In the genomic region with DNA sequence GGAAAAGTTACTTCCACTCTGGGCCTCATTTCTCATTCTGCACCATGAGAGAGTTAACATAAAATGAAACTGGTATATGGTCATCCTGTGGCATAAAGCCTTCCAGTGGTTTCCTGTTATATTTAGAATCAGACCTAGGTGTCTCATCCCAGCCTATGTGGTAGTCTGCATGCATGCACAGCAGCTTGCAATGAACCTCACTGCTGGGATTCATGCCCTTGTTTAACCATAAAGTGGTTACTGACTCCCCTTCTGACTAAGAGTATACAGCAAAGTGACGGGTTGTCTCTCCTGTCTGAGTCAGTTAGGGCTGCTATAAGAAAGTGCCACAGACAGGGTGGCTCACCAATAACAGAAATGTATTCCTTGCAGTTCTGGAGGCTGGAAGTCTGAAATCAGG, we compare ENCODE assay signal across 12 cellular contexts. TPM values are rescaled to one million over a fixed set of nuclear protein-coding genes. Genes with fewer than 3 reads are reported as not detected.
A peak's percentile ranks its signal among the peaks of the same experiment; 100 is the strongest.
DNase-seq lines count a peak whose midpoint lies in the region; ATAC-seq and TF ChIP-seq lines count a peak whose summit lies in the region.
"Had no signal": no experiment of that assay in that cellular context is flagged by ENCODE, and none has a peak within 500 bp of the region (broad histone marks: within the 10 kb centered on the region; RNA-seq: fewer than 3 reads in every experiment).

No MANE protein-coding gene starts in this region.

- no peaks in the 10 kb centered on the region for H3K36me3 Mint-ChIP-seq in endodermal cell (ENCODE audit: low read depth)

- H3K36me3 ChIP-seq in endodermal cell (ENCODE audit: control insufficient read depth, insufficient read depth, low read length) (no peaks in the 10 kb centered on the region), gastrocnemius medialis (no peaks in the 10 kb centered on the region), trophoblast cell (ENCODE audit: control insufficient read depth in 1 of 2, insufficient read depth in 2 of 2, low read length in 2 of 2) (no peaks in the 10 kb centered on the region)
- H3K36me3 ChIP-seq: cardiac muscle cell had no signal

- DNase-seq in HT1080 (ENCODE audit: low read depth) = peak; percentile 83
- peak; percentile 23 for DNase-seq in endodermal cell
- no peak for DNase-seq in gastrocnemius medialis
- DNase-seq in trophoblast cell = no peak
- no peak for DNase-seq in posterior vena cava (ENCODE audit: low spot score)
- DNase-seq: DMS79 treated with DMSO at 0.1 percent for 48 hours had no signal

- H3K79me2 ChIP-seq in trophoblast cell (ENCODE audit: control insufficient read depth, insufficient read depth, low read length, poor library complexity) = no peaks in the 10 kb centered on the region
- H3K79me2 ChIP-seq: parathyroid adenoma had no signal

- no peak for TF ChIP-seq POLR2A in gastrocnemius medialis (IDR thresholded peaks at IDR 0.05)

- no peak for TF ChIP-seq CTCF in endodermal cell (conservative IDR thresholded peaks at IDR 0.05)
- TF ChIP-seq CTCF in gastrocnemius medialis (IDR thresholded peaks at IDR 0.05 in 4 of 5, conservative IDR thresholded peaks at IDR 0.05 in 1 of 5) = no peak

- H3K18ac ChIP-seq in trophoblast cell (ENCODE audit: low read length) = no peak overlapping the region

- H3K27me3 Mint-ChIP-seq in endodermal cell (ENCODE audit: insufficient read depth) = peaks cover 13% of the 10 kb centered on the region

- no peak overlapping the region for H4K8ac ChIP-seq in trophoblast cell (ENCODE audit: low read depth, low read length)

- no peak overlapping the region for H3K23ac ChIP-seq in trophoblast cell (ENCODE audit: low read length)

- no peak overlapping the region for H2AK5ac ChIP-seq in trophoblast cell (ENCODE audit: low read length)

- intact Hi-C loops in gastrocnemius medialis (cut with DNase I; ENCODE audit: low total_unique reads) = loop anchor here (5.0 kb wide), 1 partner anchor 540 kb away; no protein-coding TSS in a partner anchor
- intact Hi-C loops in posterior vena cava (cut with DNase I) = loop anchor here (5.0 to 10.0 kb wide), 2 partner anchors 535 to 542 kb away; partner anchors contain the start of gene ZNF782 (in 1 of the 2)

- H3K79me1 ChIP-seq in trophoblast cell (ENCODE audit: low read length) = no peaks in the 10 kb centered on the region

- H3K9ac ChIP-seq in endodermal cell (ENCODE audit: extremely low read depth, low read length, poor library complexity, severe bottlenecking) = no peak overlapping the region
- no peak overlapping the region for H3K9ac ChIP-seq in trophoblast cell (ENCODE audit: low read length)
- H3K9ac ChIP-seq: parathyroid adenoma had no signal

- H3K4me3 ChIP-seq in endodermal cell (ENCODE audit: low read length) (no peak overlapping the region), gastrocnemius medialis (no peak overlapping the region), trophoblast cell (ENCODE audit: low read depth, low read length) (no peak overlapping the region)
- H3K4me3 ChIP-seq: cardiac muscle cell, K562 had no signal

- H3K27ac Mint-ChIP-seq in endodermal cell = no peak overlapping the region

- ATAC-seq in GM18508 (IDR thresholded peaks at IDR 0.05; ENCODE audit: insufficient read depth, unreplicated experiment) (peak; percentile 57), GM21360 (IDR thresholded peaks at IDR 0.05; ENCODE audit: unreplicated experiment) (peak; percentile 39), gastrocnemius medialis (no peak), HG02970 (IDR thresholded peaks at IDR 0.05; ENCODE audit: low FRiP score, unreplicated experiment) (no peak)
- ATAC-seq: K562 had no signal

- no peak overlapping the region for H3K4me3 Mint-ChIP-seq in endodermal cell

- no peaks in the 10 kb centered on the region for H3K27me3 ChIP-seq in endodermal cell (ENCODE audit: control insufficient read depth, insufficient read depth, low read length, poor library complexity, severe bottlenecking)
- no peaks in the 10 kb centered on the region for H3K27me3 ChIP-seq in gastrocnemius medialis
- H3K27me3 ChIP-seq in trophoblast cell (ENCODE audit: insufficient read depth, low read length) = no peaks in the 10 kb centered on the region
- H3K27me3 ChIP-seq: cardiac muscle cell had no signal

- H2BK12ac ChIP-seq in trophoblast cell (ENCODE audit: low read length) = no peak overlapping the region

- in situ Hi-C loops in gastrocnemius medialis (cut with MboI; ENCODE audit: low sequenced_read_pairs in 4 of 4) = loop anchor here in 2 of 4 donors (10.0 to 25.0 kb wide), 2 partner anchors 532 to 535 kb away; partner anchors contain the start of gene ZNF782 (in 1 of the 2)

- H3K27ac ChIP-seq in endodermal cell (ENCODE audit: low read depth, low read length) (no peak overlapping the region), gastrocnemius medialis (no peak overlapping the region), trophoblast cell (ENCODE audit: low read depth, low read length) (no peak overlapping the region)
- H3K27ac ChIP-seq: cardiac muscle cell, parathyroid adenoma had no signal

- H2BK5ac ChIP-seq in trophoblast cell (ENCODE audit: low read depth, low read length, poor library complexity) = no peak overlapping the region

- no peak overlapping the region for H4K91ac ChIP-seq in trophoblast cell (ENCODE audit: low read depth, low read length)

- H2BK120ac ChIP-seq in trophoblast cell (ENCODE audit: insufficient read depth, low read length, poor library complexity) = no peak overlapping the region

- H3K9me3 ChIP-seq in endodermal cell (ENCODE audit: control insufficient read depth, low read length) (no peaks in the 10 kb centered on the region), gastrocnemius medialis (no peaks in the 10 kb centered on the region), trophoblast cell (ENCODE audit: insufficient read depth, low read depth, low read length) (peaks cover 4% of the 10 kb centered on the region)

- no peak overlapping the region for H3K4me2 ChIP-seq in trophoblast cell (ENCODE audit: low read length)

- WGBS in endodermal cell (ENCODE audit: insufficient coverage in 1 of 2, insufficient read length in 1 of 2), 2 experiments = 82 to 92% methylated on average over 1 of the region's 1 CpG
- WGBS in trophoblast cell (ENCODE audit: extremely low coverage, insufficient coverage, insufficient read length) = no CpG with 5 or more reads among the region's 1 CpG

- H3K4me1 Mint-ChIP-seq in endodermal cell = peaks cover 8% of the 10 kb centered on the region

- no peaks in the 10 kb centered on the region for H3K9me3 Mint-ChIP-seq in endodermal cell

- no peak overlapping the region for H2AFZ ChIP-seq in trophoblast cell (ENCODE audit: insufficient read depth, low read length, poor library complexity)
- H2AFZ ChIP-seq: parathyroid adenoma had no signal

- H3K4me1 ChIP-seq in endodermal cell (ENCODE audit: control insufficient read depth, insufficient read depth, low read length) (no peaks in the 10 kb centered on the region), gastrocnemius medialis (no peaks in the 10 kb centered on the region), trophoblast cell (ENCODE audit: control insufficient read depth in 1 of 2, insufficient read depth in 2 of 2, low read length in 2 of 2) (no peaks in the 10 kb centered on the region)
- H3K4me1 ChIP-seq: parathyroid adenoma had no signal

- H3K14ac ChIP-seq in trophoblast cell (ENCODE audit: low read length) = no peak overlapping the region

- no peak overlapping the region for H3K4ac ChIP-seq in trophoblast cell (ENCODE audit: low read depth, low read length)

- H4K12ac ChIP-seq in trophoblast cell (ENCODE audit: low read depth, low read length) = no peak overlapping the region

RNA-seq across cellular contexts. Expression of gene TDRD7, which starts 14.7 kb away (rescaled TPM):
- 7.2 TPM in 2 replicates for total RNA-seq in HT1080 (2014; rRNA removed; shearing (Covaris generic))
- polyA plus RNA-seq in HT1080 (2015; cell fraction: cytosol; rRNA removed) = 5.4 and 6.4 TPM in 2 replicates
- 11.4 and 12.7 TPM in 2 replicates for polyA plus RNA-seq in HT1080 (2015; cell fraction: nucleus; rRNA removed)
- total RNA-seq in endodermal cell = 10 to 100 TPM; 25.9 to 31.9 TPM
- polyA plus RNA-seq in endodermal cell (2013, experiment 1 of 2) = 6.3 TPM
- polyA plus RNA-seq in endodermal cell (2013, experiment 2 of 2) = 7.5 TPM
- total RNA-seq in gastrocnemius medialis = 1 to 10 TPM; 2.9 to 5.7 (median 3.5) TPM
- 3.1 and 3.3 TPM in 2 replicates for polyA plus RNA-seq in trophoblast cell (2013)
- 10 to 100 TPM; 12.0 to 17.0 TPM for total RNA-seq in posterior vena cava

Comparison
In these comparisons a context has a peak if more than half of its experiments do, and no peak if none do; other contexts are left out.
1. ATAC-seq: peak in GM18508 (single experiment) and GM21360 (single experiment); none in gastrocnemius medialis (0 of 2) and HG02970 (single experiment).
2. DNase-seq: peak in HT1080 (single experiment) and endodermal cell (single experiment); none in gastrocnemius medialis (0 of 2), trophoblast cell (0 of 2) and posterior vena cava (single experiment).